30 cellular contexts compared by ENCODE assay signal in the genomic region with DNA sequence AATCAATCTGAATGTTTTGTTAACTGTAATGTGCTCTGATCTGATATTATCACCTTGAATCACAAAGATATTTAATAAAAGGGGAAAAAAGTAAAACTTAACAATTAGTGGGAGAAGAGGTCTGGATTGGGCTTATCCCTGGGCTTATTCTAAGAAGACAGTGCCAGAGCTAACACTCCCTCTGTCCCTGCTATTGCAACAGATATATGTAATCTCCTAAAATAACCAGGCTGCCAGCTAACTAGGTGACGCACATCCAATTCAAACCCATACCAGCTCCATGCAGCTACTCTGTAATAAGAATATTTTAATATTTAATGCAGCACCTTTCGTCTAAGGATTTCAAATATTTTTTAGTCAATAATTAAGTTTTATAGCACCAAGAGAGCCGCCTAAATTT.
"Had no signal": no experiment of that assay in that cellular context is flagged by ENCODE, and none has a peak within 500 bp of the region (broad histone marks: within the 10 kb centered on the region; RNA-seq: fewer than 3 reads in every experiment).

No MANE protein-coding gene starts in this region.

- H3K4me3 ChIP-seq: neural progenitor cell, stomach, tibial artery, upper lobe of right lung had no signal

- H3K36me3 ChIP-seq: neural progenitor cell, stomach, tibial artery, upper lobe of right lung had no signal

- H3K9me3 ChIP-seq: stomach, tibial artery, upper lobe of right lung had no signal

- DNase-seq: activated CD4-positive, alpha-beta memory T cell treated with anti-CD3 and anti-CD28 coated beads for 36 hours; activated CD4-positive, alpha-beta T cell treated with anti-CD3 and anti-CD28 coated beads, Interleukin-2, amount 10 ng/mL, durations not matched to agents 24 days and 14 days; activated CD4-positive, CD25-positive, alpha-beta regulatory T cell treated with anti-CD3 and anti-CD28 coated beads, Interleukin-2, amount 50 U/mL, for 72 hours; activated CD8-positive, alpha-beta memory T cell treated with anti-CD3 and anti-CD28 coated beads, Interleukin-2, amount 50 U/mL, for 4 hours; activated gamma-delta T cell; activated naive CD8-positive, alpha-beta T cell treated with anti-CD3 and anti-CD28 coated beads, Interleukin-2, amount 50 U/mL, for 24 hours; activated T-cell treated with anti-CD3 and anti-CD28 coated beads, Interleukin-2, amount 50 U/mL, for 1 hour; amygdala; endodermal cell; head of caudate nucleus; kidney glomerular epithelial cell; naive thymus-derived CD8-positive, alpha-beta T cell; occipital lobe; posterior cingulate gyrus; small intestine; stimulated activated CD4-positive, alpha-beta T cell treated with anti-CD3 and anti-CD28 coated beads, Interleukin-1b, Interleukin-23, amount 100 ng/mL, for 48 hours; stimulated activated naive B cell treated with anti-CD40 and anti-IgM and Interleukin-4, amounts not matched to agents 10 μg/mL and 1 μg/mL and 100 μg/mL, for 72 hours; stomach; T-helper 17 cell; T1000; tibial artery; upper lobe of right lung had no signal

- H3K4me2 ChIP-seq: neural progenitor cell had no signal

- H3K4me3 Mint-ChIP-seq: activated CD4-positive, alpha-beta memory T cell treated with anti-CD3 and anti-CD28 coated beads for 36 hours; activated CD4-positive, alpha-beta T cell treated with anti-CD3 and anti-CD28 coated beads, Interleukin-2, amount 10 ng/mL, durations not matched to agents 24 days and 14 days; activated naive CD4-positive, alpha-beta T cell treated with anti-CD3 and anti-CD28 coated beads, Interleukin-2, amount 50 U/mL, for 24 hours; activated naive CD8-positive, alpha-beta T cell treated with anti-CD3 and anti-CD28 coated beads, Interleukin-2, amount 50 U/mL, for 24 hours; activated T-helper 1 cell treated with anti-CD3 and anti-CD28 coated beads, Interleukin-12 subunit alpha, Interleukin-12 subunit beta, Interleukin-2, Interleukin-4 antibody, amounts not matched to agents 30 ng/mL and 10 ng/mL and 1 ng/mL, durations not matched to agents 14 hours and 24 hours and 36 hours; central memory CD8-positive, alpha-beta T cell; dendritic cell treated with granulocyte-macrophage colony-stimulating factor and Interleukin-4, amounts not matched to agents 40 ng/mL and 50 ng/mL, for 4 days; endodermal cell; memory B cell; naive thymus-derived CD8-positive, alpha-beta T cell; neural progenitor cell; stimulated activated naive B cell treated with anti-CD40 and anti-IgM and Interleukin-4, amounts not matched to agents 10 μg/mL and 1 μg/mL and 100 μg/mL, for 72 hours; T-helper 17 cell had no signal

- ATAC-seq: activated naive CD8-positive, alpha-beta T cell treated with anti-CD3 and anti-CD28 coated beads, Interleukin-2, amount 50 U/mL, for 24 hours; naive thymus-derived CD8-positive, alpha-beta T cell; sciatic nerve; SK-N-SH treated with all-trans-retinoic acid at 6 μM for 48 hours; stimulated activated naive B cell treated with anti-CD40 and anti-IgM and Interleukin-4, amounts not matched to agents 10 μg/mL and 1 μg/mL and 100 μg/mL, for 72 hours; T-helper 17 cell; upper lobe of right lung had no signal

- H3K9ac ChIP-seq: neural progenitor cell had no signal

- H2AFZ ChIP-seq: neural progenitor cell had no signal

- H3K27me3 Mint-ChIP-seq: activated CD4-positive, alpha-beta memory T cell treated with anti-CD3 and anti-CD28 coated beads for 36 hours; activated CD4-positive, alpha-beta T cell treated with anti-CD3 and anti-CD28 coated beads, Interleukin-2, amount 10 ng/mL, durations not matched to agents 24 days and 14 days; activated naive CD4-positive, alpha-beta T cell treated with anti-CD3 and anti-CD28 coated beads, Interleukin-2, amount 50 U/mL, for 24 hours; central memory CD8-positive, alpha-beta T cell; dendritic cell treated with granulocyte-macrophage colony-stimulating factor and Interleukin-4, amounts not matched to agents 40 ng/mL and 50 ng/mL, for 4 days; memory B cell; T-helper 17 cell had no signal

- H3K36me3 Mint-ChIP-seq: activated CD4-positive, alpha-beta memory T cell treated with anti-CD3 and anti-CD28 coated beads for 36 hours; activated naive CD4-positive, alpha-beta T cell treated with anti-CD3 and anti-CD28 coated beads, Interleukin-2, amount 50 U/mL, for 24 hours; memory B cell; naive thymus-derived CD8-positive, alpha-beta T cell; stimulated activated naive B cell treated with anti-CD40 and anti-IgM and Interleukin-4, amounts not matched to agents 10 μg/mL and 1 μg/mL and 100 μg/mL, for 72 hours had no signal

- H3K4me1 Mint-ChIP-seq: activated CD4-positive, alpha-beta T cell treated with anti-CD3 and anti-CD28 coated beads, Interleukin-2, amount 10 ng/mL, durations not matched to agents 24 days and 14 days; activated naive CD4-positive, alpha-beta T cell treated with anti-CD3 and anti-CD28 coated beads, Interleukin-2, amount 50 U/mL, for 24 hours; activated naive CD8-positive, alpha-beta T cell treated with anti-CD3 and anti-CD28 coated beads, Interleukin-2, amount 50 U/mL, for 24 hours; central memory CD8-positive, alpha-beta T cell; endodermal cell; memory B cell; naive thymus-derived CD8-positive, alpha-beta T cell; stimulated activated naive B cell treated with anti-CD40 and anti-IgM and Interleukin-4, amounts not matched to agents 10 μg/mL and 1 μg/mL and 100 μg/mL, for 72 hours; T-helper 17 cell had no signal

- H3K27ac ChIP-seq: neural progenitor cell, stomach, tibial artery, upper lobe of right lung had no signal

- H3K9me3 Mint-ChIP-seq: activated CD4-positive, alpha-beta memory T cell treated with anti-CD3 and anti-CD28 coated beads for 36 hours; activated CD4-positive, alpha-beta T cell treated with anti-CD3 and anti-CD28 coated beads, Interleukin-2, amount 10 ng/mL, durations not matched to agents 24 days and 14 days; activated naive CD4-positive, alpha-beta T cell treated with anti-CD3 and anti-CD28 coated beads, Interleukin-2, amount 50 U/mL, for 24 hours; activated naive CD8-positive, alpha-beta T cell treated with anti-CD3 and anti-CD28 coated beads, Interleukin-2, amount 50 U/mL, for 24 hours; activated T-helper 1 cell treated with anti-CD3 and anti-CD28 coated beads, Interleukin-12 subunit alpha, Interleukin-12 subunit beta, Interleukin-2, Interleukin-4 antibody, amounts not matched to agents 30 ng/mL and 10 ng/mL and 1 ng/mL, durations not matched to agents 14 hours and 24 hours and 36 hours; dendritic cell treated with granulocyte-macrophage colony-stimulating factor and Interleukin-4, amounts not matched to agents 40 ng/mL and 50 ng/mL, for 4 days; memory B cell; naive thymus-derived CD8-positive, alpha-beta T cell; stimulated activated naive B cell treated with anti-CD40 and anti-IgM and Interleukin-4, amounts not matched to agents 10 μg/mL and 1 μg/mL and 100 μg/mL, for 72 hours had no signal

- H3K4me1 ChIP-seq: stomach, tibial artery, upper lobe of right lung had no signal

- H3K27ac Mint-ChIP-seq: activated CD4-positive, alpha-beta memory T cell treated with anti-CD3 and anti-CD28 coated beads for 36 hours; activated CD4-positive, alpha-beta T cell treated with anti-CD3 and anti-CD28 coated beads, Interleukin-2, amount 10 ng/mL, durations not matched to agents 24 days and 14 days; activated naive CD4-positive, alpha-beta T cell treated with anti-CD3 and anti-CD28 coated beads, Interleukin-2, amount 50 U/mL, for 24 hours; activated naive CD8-positive, alpha-beta T cell treated with anti-CD3 and anti-CD28 coated beads, Interleukin-2, amount 50 U/mL, for 24 hours; activated T-helper 1 cell treated with anti-CD3 and anti-CD28 coated beads, Interleukin-12 subunit alpha, Interleukin-12 subunit beta, Interleukin-2, Interleukin-4 antibody, amounts not matched to agents 30 ng/mL and 10 ng/mL and 1 ng/mL, durations not matched to agents 14 hours and 24 hours and 36 hours; dendritic cell treated with granulocyte-macrophage colony-stimulating factor and Interleukin-4, amounts not matched to agents 40 ng/mL and 50 ng/mL, for 4 days; endodermal cell; memory B cell; naive thymus-derived CD8-positive, alpha-beta T cell; neural progenitor cell; stimulated activated naive B cell treated with anti-CD40 and anti-IgM and Interleukin-4, amounts not matched to agents 10 μg/mL and 1 μg/mL and 100 μg/mL, for 72 hours; T-helper 17 cell had no signal

- H3K27me3 ChIP-seq: neural progenitor cell, stomach, tibial artery, upper lobe of right lung had no signal
